25 cellular contexts compared by ENCODE assay signal in genomic region chr2:48229063-48229462, GRCh38.
"Had no signal": no experiment of that assay in that cellular context is flagged by ENCODE, and none has a peak within 500 bp of the region (broad histone marks: within the 10 kb centered on the region; RNA-seq: fewer than 3 reads in every experiment).

No MANE protein-coding gene starts in this region.

- H3K9me3 Mint-ChIP-seq: effector memory CD8-positive, alpha-beta T cell; nephron progenitor cell; stimulated activated naive B cell treated with anti-CD40 and anti-IgM and Interleukin-4, amounts not matched to agents 10 μg/mL and 1 μg/mL and 100 μg/mL, for 72 hours; stimulated activated naive CD8-positive, alpha-beta T cell treated with anti-CD3 and anti-CD28 coated beads, Interleukin-15, amount 100 ng/mL, for 72 hours had no signal

- H3K36me3 ChIP-seq: colonic mucosa, lower lobe of right lung, ovary, spleen, suprapubic skin, transverse colon, upper lobe of right lung, uterus had no signal

- H3K4me1 Mint-ChIP-seq: nephron progenitor cell had no signal

- ATAC-seq: left ventricle myocardium superior; lower lobe of right lung; naive thymus-derived CD8-positive, alpha-beta T cell; psoas muscle; right cardiac atrium; stimulated activated naive CD8-positive, alpha-beta T cell treated with anti-CD3 and anti-CD28 coated beads, Interleukin-15, amount 100 ng/mL, for 72 hours; upper lobe of right lung had no signal

- H3K27ac Mint-ChIP-seq: naive thymus-derived CD8-positive, alpha-beta T cell; nephron progenitor cell; stimulated activated naive CD8-positive, alpha-beta T cell treated with anti-CD3 and anti-CD28 coated beads, Interleukin-15, amount 100 ng/mL, for 72 hours had no signal

- H3K4me3 ChIP-seq: colonic mucosa, lower lobe of right lung, ovary, psoas muscle, skin epidermis, spleen, suprapubic skin, transverse colon, upper lobe of right lung, uterus had no signal

- H3K27ac ChIP-seq: colonic mucosa, lower lobe of right lung, ovary, psoas muscle, suprapubic skin, upper lobe of right lung, uterus had no signal

- FAIRE-seq: endometrium, frontal cortex, keratinocyte had no signal

- H3K27me3 ChIP-seq: colonic mucosa, ovary, spleen, suprapubic skin, transverse colon, upper lobe of right lung, uterus had no signal

- H3K4me1 ChIP-seq: colonic mucosa, psoas muscle, suprapubic skin, transverse colon, upper lobe of right lung, uterus had no signal

- DNase-seq: colonic mucosa; dermis blood vessel endothelial cell; effector memory CD8-positive, alpha-beta T cell; hypothalamus; left ventricle myocardium superior; lower lobe of right lung; naive thymus-derived CD8-positive, alpha-beta T cell; nephron progenitor cell; occipital lobe; ovary; posterior cingulate gyrus; psoas muscle; right cardiac atrium; spleen; stimulated activated CD4-positive, alpha-beta T cell treated with anti-CD3 and anti-CD28 coated beads, Interleukin-4, amount 100 ng/mL, for 4 hours; stimulated activated naive B cell treated with anti-CD40 and anti-IgM and Interleukin-4, amounts not matched to agents 10 μg/mL and 1 μg/mL and 100 μg/mL, for 72 hours; stimulated activated naive CD8-positive, alpha-beta T cell treated with anti-CD3 and anti-CD28 coated beads, Interleukin-15, amount 100 ng/mL, for 72 hours; transverse colon; upper lobe of right lung; uterus had no signal

- H3K27me3 Mint-ChIP-seq: effector memory CD8-positive, alpha-beta T cell; naive thymus-derived CD8-positive, alpha-beta T cell; stimulated activated naive B cell treated with anti-CD40 and anti-IgM and Interleukin-4, amounts not matched to agents 10 μg/mL and 1 μg/mL and 100 μg/mL, for 72 hours; stimulated activated naive CD8-positive, alpha-beta T cell treated with anti-CD3 and anti-CD28 coated beads, Interleukin-15, amount 100 ng/mL, for 72 hours had no signal

- H3K9me3 ChIP-seq: colonic mucosa, lower lobe of right lung, ovary, psoas muscle, spleen, suprapubic skin, transverse colon, upper lobe of right lung, uterus had no signal

- H3K4me3 Mint-ChIP-seq: effector memory CD8-positive, alpha-beta T cell; naive thymus-derived CD8-positive, alpha-beta T cell; nephron progenitor cell; stimulated activated naive B cell treated with anti-CD40 and anti-IgM and Interleukin-4, amounts not matched to agents 10 μg/mL and 1 μg/mL and 100 μg/mL, for 72 hours; stimulated activated naive CD8-positive, alpha-beta T cell treated with anti-CD3 and anti-CD28 coated beads, Interleukin-15, amount 100 ng/mL, for 72 hours had no signal

- H3K36me3 Mint-ChIP-seq: naive thymus-derived CD8-positive, alpha-beta T cell had no signal
